In the genomic region with DNA sequence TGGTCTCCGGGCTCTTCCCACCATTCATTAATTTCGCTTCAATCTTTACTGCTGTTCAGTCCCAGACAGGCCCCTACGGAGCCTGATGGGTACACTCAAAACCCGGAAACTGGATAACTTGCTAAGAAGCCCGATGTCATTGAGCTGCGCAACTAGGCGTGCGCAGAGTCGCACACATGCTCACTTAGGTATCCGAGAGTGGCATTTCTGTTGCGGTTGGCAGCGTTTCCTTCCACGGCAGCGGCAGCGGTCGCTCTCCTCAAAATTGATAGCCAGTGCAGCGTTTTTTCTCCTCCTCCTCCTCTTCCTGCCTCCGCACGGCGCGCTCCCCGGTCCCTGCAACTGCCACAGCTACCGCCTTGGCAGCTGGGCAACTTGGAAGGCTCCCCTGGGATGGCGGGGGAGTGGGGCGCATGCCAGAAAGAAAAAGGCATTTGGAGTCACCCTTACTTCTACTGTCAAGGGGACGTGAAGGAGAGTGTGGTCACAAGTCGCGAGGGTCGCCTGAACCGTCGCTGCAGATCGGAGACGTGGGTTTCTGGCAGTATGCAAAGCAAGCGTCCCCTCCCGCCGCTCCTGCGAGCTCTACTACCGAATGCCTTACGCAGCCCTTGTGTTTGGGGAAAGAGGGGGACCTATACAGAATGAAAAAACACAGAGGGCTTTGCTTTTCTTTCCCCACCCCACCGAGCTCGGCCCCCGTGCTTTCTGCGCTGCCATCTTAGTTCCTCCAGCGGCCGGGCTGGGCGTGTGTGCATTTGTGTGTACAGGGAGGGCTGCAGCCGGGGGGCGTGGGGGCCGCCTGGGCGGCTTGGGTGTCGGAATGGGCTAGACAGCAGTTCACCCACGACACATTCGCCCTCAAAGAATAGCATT, we compare ENCODE assay signal across 1 cellular context.
TF ChIP-seq lines count a peak whose summit lies in the region.

No MANE protein-coding gene starts in this region.

TF ChIP-seq in HepG2, 621 proteins besides CTCF, POLR2A, EP300 and RAD21 (continued from another document and continues in another):
- TF ChIP-seq, protein P1, sequence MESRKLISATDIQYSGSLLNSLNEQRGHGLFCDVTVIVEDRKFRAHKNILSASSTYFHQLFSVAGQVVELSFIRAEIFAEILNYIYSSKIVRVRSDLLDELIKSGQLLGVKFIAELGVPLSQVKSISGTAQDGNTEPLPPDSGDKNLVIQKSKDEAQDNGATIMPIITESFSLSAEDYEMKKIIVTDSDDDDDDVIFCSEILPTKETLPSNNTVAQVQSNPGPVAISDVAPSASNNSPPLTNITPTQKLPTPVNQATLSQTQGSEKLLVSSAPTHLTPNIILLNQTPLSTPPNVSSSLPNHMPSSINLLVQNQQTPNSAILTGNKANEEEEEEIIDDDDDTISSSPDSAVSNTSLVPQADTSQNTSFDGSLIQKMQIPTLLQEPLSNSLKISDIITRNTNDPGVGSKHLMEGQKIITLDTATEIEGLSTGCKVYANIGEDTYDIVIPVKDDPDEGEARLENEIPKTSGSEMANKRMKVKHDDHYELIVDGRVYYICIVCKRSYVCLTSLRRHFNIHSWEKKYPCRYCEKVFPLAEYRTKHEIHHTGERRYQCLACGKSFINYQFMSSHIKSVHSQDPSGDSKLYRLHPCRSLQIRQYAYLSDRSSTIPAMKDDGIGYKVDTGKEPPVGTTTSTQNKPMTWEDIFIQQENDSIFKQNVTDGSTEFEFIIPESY (CRISPR knock-in tag; IDR thresholded peaks at IDR 0.05) = no peak
- TF ChIP-seq ZFY (CRISPR knock-in tag; IDR thresholded peaks at IDR 0.05) (peak; percentile 64; the same call in 1 of the 2 replicates), SNRNP70 (IDR thresholded peaks at IDR 0.05; ENCODE audit: low read depth, low read length) (no peak), NFKBIZ (CRISPR knock-in tag; IDR thresholded peaks at IDR 0.05) (no peak), GTF2F1 (IDR thresholded peaks at IDR 0.05; ENCODE audit: low read length) (no peak), HMGA1 (CRISPR knock-in tag; conservative IDR thresholded peaks at IDR 0.05) (no peak), RNF2 (conservative IDR thresholded peaks at IDR 0.05; ENCODE audit: low read depth) (0 out of 2 replicates have a peak, but pooled peaks have one; percentile 32), GATA4 (IDR thresholded peaks at IDR 0.05; ENCODE audit: borderline replicate concordance, low read depth) (0 out of 2 replicates have a peak, but pooled peaks have one; percentile 24), ZZZ3 (CRISPR knock-in tag; IDR thresholded peaks at IDR 0.05; ENCODE audit: borderline replicate concordance) (no peak), CHCHD3 (CRISPR knock-in tag; IDR thresholded peaks at IDR 0.05) (no peak), ZNF44 (CRISPR knock-in tag; IDR thresholded peaks at IDR 0.05) (no peak), ZNF317 (CRISPR knock-in tag; IDR thresholded peaks at IDR 0.05) (peak; percentile 60; the same call in 1 of the 2 replicates), BHLHE40 (IDR thresholded peaks at IDR 0.05; ENCODE audit: low read length) (no peak), ZFYVE20 (CRISPR knock-in tag; IDR thresholded peaks at IDR 0.05; ENCODE audit: borderline replicate concordance, low read depth) (no peak), ZNF383 (CRISPR knock-in tag; IDR thresholded peaks at IDR 0.05; ENCODE audit: borderline replicate concordance) (no peak), TMF1 (CRISPR knock-in tag; IDR thresholded peaks at IDR 0.05; ENCODE audit: low read depth) (no peak), NFYC (CRISPR knock-in tag; IDR thresholded peaks at IDR 0.05) (no peak), HMG20A (CRISPR knock-in tag; IDR thresholded peaks at IDR 0.05; ENCODE audit: borderline replicate concordance) (no peak), SRSF9 (IDR thresholded peaks at IDR 0.05; ENCODE audit: borderline replicate concordance, insufficient read depth, low read depth, low read length, poor library complexity, severe bottlenecking) (no peak), ARNT (IDR thresholded peaks at IDR 0.05) (no peak), FIP1L1 (IDR thresholded peaks at IDR 0.05; ENCODE audit: borderline replicate concordance, insufficient read depth, low read depth, low read length) (no peak), KLF16 (CRISPR knock-in tag; IDR thresholded peaks at IDR 0.05) (0 out of 4 replicates have a peak, but pooled peaks of 1 of the 2 experiments have one; percentile 33), RAD51 (IDR thresholded peaks at IDR 0.05; ENCODE audit: borderline replicate concordance) (no peak), ZSCAN9 (CRISPR knock-in tag; IDR thresholded peaks at IDR 0.05; ENCODE audit: borderline replicate concordance) (no peak), KAT8 (CRISPR knock-in tag; IDR thresholded peaks at IDR 0.05) (peak; percentile 79), ZNF260 (CRISPR knock-in tag; IDR thresholded peaks at IDR 0.05; ENCODE audit: borderline replicate concordance, low read depth) (no peak), ZNF674 (CRISPR knock-in tag; IDR thresholded peaks at IDR 0.05; ENCODE audit: low read depth) (no peak), HDAC1 (CRISPR knock-in tag; IDR thresholded peaks at IDR 0.05) (peak; percentile 51; the same call in 1 of the 2 replicates), KAT2B (IDR thresholded peaks at IDR 0.05; ENCODE audit: borderline replicate concordance, low read depth, low read length) (no peak), ZNF451 (CRISPR knock-in tag; IDR thresholded peaks at IDR 0.05) (0 out of 2 replicates have a peak, but pooled peaks have one; percentile 51), TARDBP (CRISPR knock-in tag; IDR thresholded peaks at IDR 0.05) (no peak), ATF1 (CRISPR knock-in tag; IDR thresholded peaks at IDR 0.05) (no peak), ZNF232 (CRISPR knock-in tag; IDR thresholded peaks at IDR 0.05; ENCODE audit: borderline replicate concordance) (peak; percentile 80; the same call in 1 of the 2 replicates), ZNF747 (CRISPR knock-in tag; IDR thresholded peaks at IDR 0.05; ENCODE audit: borderline replicate concordance) (no peak; the same call in 1 of the 2 replicates), SMYD3 (CRISPR knock-in tag; IDR thresholded peaks at IDR 0.05) (no peak), TCF12 (IDR thresholded peaks at IDR 0.05) (no peak), TCF12 (CRISPR knock-in tag; IDR thresholded peaks at IDR 0.05) (no peak), ZNF766 (CRISPR knock-in tag; IDR thresholded peaks at IDR 0.05; ENCODE audit: borderline replicate concordance) (no peak), ARNT2 (CRISPR knock-in tag; IDR thresholded peaks at IDR 0.05; ENCODE audit: low read depth) (0 out of 2 replicates have a peak, but pooled peaks have one; percentile 40), ZNF737 (CRISPR knock-in tag; IDR thresholded peaks at IDR 0.05; ENCODE audit: borderline replicate concordance) (no peak), GABPB1 (CRISPR knock-in tag; IDR thresholded peaks at IDR 0.05) (peak; percentile 68; the same call in 1 of the 2 replicates), ERF (CRISPR knock-in tag; IDR thresholded peaks at IDR 0.05) (no peak; the same call in none of the 2 replicates), ZSCAN29 (CRISPR knock-in tag; conservative IDR thresholded peaks at IDR 0.05) (no peak)
- TF ChIP-seq, protein P2, sequence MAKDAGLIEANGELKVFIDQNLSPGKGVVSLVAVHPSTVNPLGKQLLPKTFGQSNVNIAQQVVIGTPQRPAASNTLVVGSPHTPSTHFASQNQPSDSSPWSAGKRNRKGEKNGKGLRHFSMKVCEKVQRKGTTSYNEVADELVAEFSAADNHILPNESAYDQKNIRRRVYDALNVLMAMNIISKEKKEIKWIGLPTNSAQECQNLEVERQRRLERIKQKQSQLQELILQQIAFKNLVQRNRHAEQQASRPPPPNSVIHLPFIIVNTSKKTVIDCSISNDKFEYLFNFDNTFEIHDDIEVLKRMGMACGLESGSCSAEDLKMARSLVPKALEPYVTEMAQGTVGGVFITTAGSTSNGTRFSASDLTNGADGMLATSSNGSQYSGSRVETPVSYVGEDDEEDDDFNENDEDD (CRISPR knock-in tag; IDR thresholded peaks at IDR 0.05; ENCODE audit: borderline replicate concordance) = peak; percentile 33; the same call in 1 of the 2 replicates
- TF ChIP-seq, protein P3, sequence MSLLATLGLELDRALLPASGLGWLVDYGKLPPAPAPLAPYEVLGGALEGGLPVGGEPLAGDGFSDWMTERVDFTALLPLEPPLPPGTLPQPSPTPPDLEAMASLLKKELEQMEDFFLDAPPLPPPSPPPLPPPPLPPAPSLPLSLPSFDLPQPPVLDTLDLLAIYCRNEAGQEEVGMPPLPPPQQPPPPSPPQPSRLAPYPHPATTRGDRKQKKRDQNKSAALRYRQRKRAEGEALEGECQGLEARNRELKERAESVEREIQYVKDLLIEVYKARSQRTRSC (CRISPR knock-in tag; IDR thresholded peaks at IDR 0.05; ENCODE audit: low read depth) = no peak
- TF ChIP-seq, protein P4, sequence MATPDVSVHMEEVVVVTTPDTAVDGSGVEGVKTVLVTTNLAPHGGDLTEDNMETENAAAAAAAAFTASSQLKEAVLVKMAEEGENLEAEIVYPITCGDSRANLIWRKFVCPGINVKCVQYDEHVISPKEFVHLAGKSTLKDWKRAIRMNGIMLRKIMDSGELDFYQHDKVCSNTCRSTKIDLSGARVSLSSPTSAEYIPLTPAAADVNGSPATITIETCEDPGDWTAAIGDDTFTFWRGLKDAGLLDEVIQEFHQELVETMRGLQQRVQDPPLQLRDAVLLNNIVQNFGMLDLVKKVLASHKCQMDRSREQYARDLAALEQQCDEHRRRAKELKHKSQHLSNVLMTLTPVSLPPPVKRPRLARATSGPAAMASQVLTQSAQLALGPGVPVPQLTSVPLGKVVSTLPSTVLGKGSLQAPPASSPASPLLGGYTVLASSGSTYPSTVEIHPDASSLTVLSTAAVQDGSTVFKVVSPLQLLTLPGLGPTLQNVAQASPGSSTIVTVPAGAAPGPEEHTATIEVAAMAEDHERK (CRISPR knock-in tag; IDR thresholded peaks at IDR 0.05; ENCODE audit: low read depth) = no peak
- TF ChIP-seq, protein P5, sequence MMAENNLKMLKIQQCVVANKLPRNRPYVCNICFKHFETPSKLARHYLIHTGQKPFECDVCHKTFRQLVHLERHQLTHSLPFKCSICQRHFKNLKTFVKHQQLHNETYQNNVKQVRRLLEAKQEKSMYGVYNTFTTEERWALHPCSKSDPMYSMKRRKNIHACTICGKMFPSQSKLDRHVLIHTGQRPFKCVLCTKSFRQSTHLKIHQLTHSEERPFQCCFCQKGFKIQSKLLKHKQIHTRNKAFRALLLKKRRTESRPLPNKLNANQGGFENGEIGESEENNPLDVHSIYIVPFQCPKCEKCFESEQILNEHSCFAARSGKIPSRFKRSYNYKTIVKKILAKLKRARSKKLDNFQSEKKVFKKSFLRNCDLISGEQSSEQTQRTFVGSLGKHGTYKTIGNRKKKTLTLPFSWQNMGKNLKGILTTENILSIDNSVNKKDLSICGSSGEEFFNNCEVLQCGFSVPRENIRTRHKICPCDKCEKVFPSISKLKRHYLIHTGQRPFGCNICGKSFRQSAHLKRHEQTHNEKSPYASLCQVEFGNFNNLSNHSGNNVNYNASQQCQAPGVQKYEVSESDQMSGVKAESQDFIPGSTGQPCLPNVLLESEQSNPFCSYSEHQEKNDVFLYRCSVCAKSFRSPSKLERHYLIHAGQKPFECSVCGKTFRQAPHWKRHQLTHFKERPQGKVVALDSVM (CRISPR knock-in tag; IDR thresholded peaks at IDR 0.05) = no peak
- TF ChIP-seq, protein P6, sequence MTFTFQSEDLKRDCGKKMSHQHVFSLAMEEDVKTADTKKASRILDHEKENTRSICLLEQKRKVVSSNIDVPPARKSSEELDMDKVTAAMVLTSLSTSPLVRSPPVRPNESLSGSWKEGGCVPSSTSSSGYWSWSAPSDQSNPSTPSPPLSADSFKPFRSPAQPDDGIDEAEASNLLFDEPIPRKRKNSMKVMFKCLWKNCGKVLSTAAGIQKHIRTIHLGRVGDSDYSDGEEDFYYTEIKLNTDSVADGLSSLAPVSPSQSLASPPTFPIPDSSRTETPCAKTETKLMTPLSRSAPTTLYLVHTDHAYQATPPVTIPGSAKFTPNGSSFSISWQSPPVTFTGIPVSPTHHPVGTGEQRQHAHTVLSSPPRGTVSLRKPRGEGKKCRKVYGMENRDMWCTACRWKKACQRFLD (CRISPR knock-in tag; IDR thresholded peaks at IDR 0.05; ENCODE audit: borderline replicate concordance) = no peak
- TF ChIP-seq, protein P7, sequence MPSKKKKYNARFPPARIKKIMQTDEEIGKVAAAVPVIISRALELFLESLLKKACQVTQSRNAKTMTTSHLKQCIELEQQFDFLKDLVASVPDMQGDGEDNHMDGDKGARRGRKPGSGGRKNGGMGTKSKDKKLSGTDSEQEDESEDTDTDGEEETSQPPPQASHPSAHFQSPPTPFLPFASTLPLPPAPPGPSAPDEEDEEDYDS (CRISPR knock-in tag; IDR thresholded peaks at IDR 0.05) = no peak; the same call in 1 of the 2 replicates
- TF ChIP-seq, protein P8, sequence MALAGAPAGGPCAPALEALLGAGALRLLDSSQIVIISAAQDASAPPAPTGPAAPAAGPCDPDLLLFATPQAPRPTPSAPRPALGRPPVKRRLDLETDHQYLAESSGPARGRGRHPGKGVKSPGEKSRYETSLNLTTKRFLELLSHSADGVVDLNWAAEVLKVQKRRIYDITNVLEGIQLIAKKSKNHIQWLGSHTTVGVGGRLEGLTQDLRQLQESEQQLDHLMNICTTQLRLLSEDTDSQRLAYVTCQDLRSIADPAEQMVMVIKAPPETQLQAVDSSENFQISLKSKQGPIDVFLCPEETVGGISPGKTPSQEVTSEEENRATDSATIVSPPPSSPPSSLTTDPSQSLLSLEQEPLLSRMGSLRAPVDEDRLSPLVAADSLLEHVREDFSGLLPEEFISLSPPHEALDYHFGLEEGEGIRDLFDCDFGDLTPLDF (CRISPR knock-in tag; IDR thresholded peaks at IDR 0.05) = 0 out of 2 replicates have a peak, but pooled peaks have one; percentile 33
- TF ChIP-seq, protein P9, sequence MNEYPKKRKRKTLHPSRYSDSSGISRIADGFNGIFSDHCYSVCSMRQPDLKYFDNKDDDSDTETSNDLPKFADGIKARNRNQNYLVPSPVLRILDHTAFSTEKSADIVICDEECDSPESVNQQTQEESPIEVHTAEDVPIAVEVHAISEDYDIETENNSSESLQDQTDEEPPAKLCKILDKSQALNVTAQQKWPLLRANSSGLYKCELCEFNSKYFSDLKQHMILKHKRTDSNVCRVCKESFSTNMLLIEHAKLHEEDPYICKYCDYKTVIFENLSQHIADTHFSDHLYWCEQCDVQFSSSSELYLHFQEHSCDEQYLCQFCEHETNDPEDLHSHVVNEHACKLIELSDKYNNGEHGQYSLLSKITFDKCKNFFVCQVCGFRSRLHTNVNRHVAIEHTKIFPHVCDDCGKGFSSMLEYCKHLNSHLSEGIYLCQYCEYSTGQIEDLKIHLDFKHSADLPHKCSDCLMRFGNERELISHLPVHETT (CRISPR knock-in tag; conservative IDR thresholded peaks at IDR 0.05) = no peak
- TF ChIP-seq, protein P10, sequence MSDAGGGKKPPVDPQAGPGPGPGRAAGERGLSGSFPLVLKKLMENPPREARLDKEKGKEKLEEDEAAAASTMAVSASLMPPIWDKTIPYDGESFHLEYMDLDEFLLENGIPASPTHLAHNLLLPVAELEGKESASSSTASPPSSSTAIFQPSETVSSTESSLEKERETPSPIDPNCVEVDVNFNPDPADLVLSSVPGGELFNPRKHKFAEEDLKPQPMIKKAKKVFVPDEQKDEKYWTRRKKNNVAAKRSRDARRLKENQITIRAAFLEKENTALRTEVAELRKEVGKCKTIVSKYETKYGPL (CRISPR knock-in tag; IDR thresholded peaks at IDR 0.05) = no peak
- TF ChIP-seq, protein P11, sequence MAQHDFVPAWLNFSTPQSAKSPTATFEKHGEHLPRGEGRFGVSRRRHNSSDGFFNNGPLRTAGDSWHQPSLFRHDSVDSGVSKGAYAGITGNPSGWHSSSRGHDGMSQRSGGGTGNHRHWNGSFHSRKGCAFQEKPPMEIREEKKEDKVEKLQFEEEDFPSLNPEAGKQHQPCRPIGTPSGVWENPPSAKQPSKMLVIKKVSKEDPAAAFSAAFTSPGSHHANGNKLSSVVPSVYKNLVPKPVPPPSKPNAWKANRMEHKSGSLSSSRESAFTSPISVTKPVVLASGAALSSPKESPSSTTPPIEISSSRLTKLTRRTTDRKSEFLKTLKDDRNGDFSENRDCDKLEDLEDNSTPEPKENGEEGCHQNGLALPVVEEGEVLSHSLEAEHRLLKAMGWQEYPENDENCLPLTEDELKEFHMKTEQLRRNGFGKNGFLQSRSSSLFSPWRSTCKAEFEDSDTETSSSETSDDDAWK (CRISPR knock-in tag; IDR thresholded peaks at IDR 0.05) = no peak
